1 cellular context compared by ENCODE assay signal in the genomic region with DNA sequence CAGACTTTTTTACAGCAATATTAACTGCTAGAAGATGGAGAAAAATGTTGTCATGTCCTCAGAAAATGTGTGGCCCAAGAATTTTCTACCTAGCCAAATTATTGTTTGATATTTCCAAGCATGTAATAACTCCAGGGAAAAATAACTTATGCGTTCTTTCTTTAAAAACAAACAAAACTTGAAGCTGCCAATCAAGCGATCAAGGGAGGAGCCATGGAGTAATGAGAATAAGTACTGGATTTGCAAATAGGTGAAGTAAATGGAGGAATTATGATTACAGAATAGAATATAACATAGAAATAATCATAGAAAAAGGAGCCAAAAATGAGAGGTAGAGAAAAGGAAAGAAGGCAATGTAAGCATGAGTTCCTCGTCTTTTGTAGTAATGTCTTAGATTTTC.
TF ChIP-seq lines count a peak whose summit lies in the region.

No MANE protein-coding gene starts in this region.

TF ChIP-seq in K562, 482 proteins besides CTCF, POLR2A, EP300 and RAD21 (continued from another document):
- TF ChIP-seq, protein P1, sequence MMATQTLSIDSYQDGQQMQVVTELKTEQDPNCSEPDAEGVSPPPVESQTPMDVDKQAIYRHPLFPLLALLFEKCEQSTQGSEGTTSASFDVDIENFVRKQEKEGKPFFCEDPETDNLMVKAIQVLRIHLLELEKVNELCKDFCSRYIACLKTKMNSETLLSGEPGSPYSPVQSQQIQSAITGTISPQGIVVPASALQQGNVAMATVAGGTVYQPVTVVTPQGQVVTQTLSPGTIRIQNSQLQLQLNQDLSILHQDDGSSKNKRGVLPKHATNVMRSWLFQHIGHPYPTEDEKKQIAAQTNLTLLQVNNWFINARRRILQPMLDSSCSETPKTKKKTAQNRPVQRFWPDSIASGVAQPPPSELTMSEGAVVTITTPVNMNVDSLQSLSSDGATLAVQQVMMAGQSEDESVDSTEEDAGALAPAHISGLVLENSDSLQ (IDR thresholded peaks at IDR 0.05): peak; percentile 63
TF ChIP-seq in K562: peak in this region for 1.
